ENCODE assay signal across 17 cellular contexts in the genomic region with DNA sequence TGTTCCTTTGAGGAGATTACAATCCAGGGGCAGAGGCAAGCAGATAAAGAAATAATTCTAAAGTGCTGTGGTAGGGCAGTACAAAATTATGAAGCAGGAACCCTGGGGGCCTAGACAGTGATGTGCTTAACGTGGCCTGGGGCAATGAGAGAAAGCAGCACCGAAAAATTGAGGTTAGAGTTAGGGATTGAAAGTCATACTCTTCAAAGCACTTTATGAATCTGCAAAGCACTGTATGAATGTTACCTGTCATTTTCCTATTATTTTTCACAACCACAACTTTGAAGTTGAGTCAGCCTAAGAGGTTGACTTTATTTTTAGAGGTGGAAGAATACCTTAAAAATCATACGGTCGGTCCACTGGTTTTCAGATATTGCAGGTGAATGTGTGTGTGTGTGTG.
DNase-seq lines count a peak whose midpoint lies in the region; ATAC-seq and TF ChIP-seq lines count a peak whose summit lies in the region.
"Had no signal": no experiment of that assay in that cellular context is flagged by ENCODE, and none has a peak within 500 bp of the region (broad histone marks: within the 10 kb centered on the region; RNA-seq: fewer than 3 reads in every experiment).

No MANE protein-coding gene starts in this region.

- peak; percentile 85 for ATAC-seq in activated CD4-positive, alpha-beta T cell treated with anti-CD3 and anti-CD28 coated beads for 36 hours
- ATAC-seq in GM18873 (IDR thresholded peaks at IDR 0.05; ENCODE audit: low FRiP score, unreplicated experiment) (peak; percentile 56), HG02759 (IDR thresholded peaks at IDR 0.05; ENCODE audit: unreplicated experiment) (peak; percentile 88)

- H3K4me3 Mint-ChIP-seq in activated CD4-positive, alpha-beta T cell treated with anti-CD3 and anti-CD28 coated beads for 36 hours = no peak overlapping the region
- H3K4me3 Mint-ChIP-seq: activated naive CD8-positive, alpha-beta T cell; mesothelial cell of epicardium had no signal

- H3K4me1 ChIP-seq in MM.1S (ENCODE audit: low read length) = no peaks in the 10 kb centered on the region

- CTCF ChIA-PET in activated CD4-positive, alpha-beta T cell treated with anti-CD3 and anti-CD28 coated beads for 36 hours (lab: Charles Lee) = no interaction called here

- H3K27me3 Mint-ChIP-seq in activated CD4-positive, alpha-beta T cell treated with anti-CD3 and anti-CD28 coated beads for 36 hours = peaks cover 12% of the 10 kb centered on the region

- POLR2A ChIA-PET in activated CD4-positive, alpha-beta T cell treated with anti-CD3 and anti-CD28 coated beads for 36 hours (lab: Charles Lee) = no interaction called here

- no peaks in the 10 kb centered on the region for H4K20me1 ChIP-seq in MM.1S (ENCODE audit: insufficient read depth, low read length)

- no peak overlapping the region for H3K27ac Mint-ChIP-seq in activated CD4-positive, alpha-beta T cell treated with anti-CD3 and anti-CD28 coated beads for 36 hours
- H3K27ac Mint-ChIP-seq: activated naive CD8-positive, alpha-beta T cell; mesothelial cell of epicardium had no signal

- H3K36me3 ChIP-seq in MM.1S (replicated peaks; ENCODE audit: insufficient read depth, low read length) = no peaks in the 10 kb centered on the region
- H3K36me3 ChIP-seq: tibial nerve had no signal

- H3K27ac ChIP-seq in MM.1S (ENCODE audit: low read length) = no peak overlapping the region
- H3K27ac ChIP-seq: tibial nerve had no signal

- no peak overlapping the region for H3K4me3 ChIP-seq in MM.1S (ENCODE audit: low read length)
- H3K4me3 ChIP-seq: K562, tibial nerve had no signal

- TF ChIP-seq CTCF in MM.1S (IDR thresholded peaks at IDR 0.05; ENCODE audit: low read length) = no peak

- intact Hi-C loops in activated CD4-positive, alpha-beta T cell treated with anti-CD3 and anti-CD28 coated beads for 36 hours (cut with DNase I, micrococcal nuclease) = no loop called here

- no peak overlapping the region for H2AFZ ChIP-seq in MM.1S (ENCODE audit: low read length)

- peaks cover 5% of the 10 kb centered on the region for H3K4me1 Mint-ChIP-seq in activated CD4-positive, alpha-beta T cell treated with anti-CD3 and anti-CD28 coated beads for 36 hours

- peak; percentile 33 for DNase-seq in activated CD4-positive, alpha-beta T cell treated with anti-CD3 and anti-CD28 coated beads for 36 hours
- DNase-seq in activated CD4-positive, alpha-beta T cell treated with anti-CD3 and anti-CD28 coated beads, Interleukin-2, amount 50 U/mL, for 1 hour = no peak
- DNase-seq in MM.1S (peak; percentile 56), cerebellum (ENCODE audit: low spot score) (no peak), activated gamma-delta T cell (lab: John Stamatoyannopoulos, UW) (no peak), retina (no peak)
- DNase-seq: activated CD4-positive, alpha-beta T cell treated with anti-CD3 and anti-CD28 coated beads, Interleukin-2, amount 50 U/mL, for 4 hours; central memory CD4-positive, alpha-beta T cell; GDM1; NCI-H748 treated with DMSO at 0.1 percent for 48 hours; RPMI8226 had no signal

- no peaks in the 10 kb centered on the region for H3K9me3 ChIP-seq in MM.1S (replicated peaks; ENCODE audit: insufficient read depth, low read length)
- H3K9me3 ChIP-seq: tibial nerve had no signal

- H3K36me3 Mint-ChIP-seq in activated CD4-positive, alpha-beta T cell treated with anti-CD3 and anti-CD28 coated beads for 36 hours (ENCODE audit: low read depth) = no peaks in the 10 kb centered on the region
- H3K36me3 Mint-ChIP-seq: activated naive CD8-positive, alpha-beta T cell; mesothelial cell of epicardium had no signal

- no peaks in the 10 kb centered on the region for H3K27me3 ChIP-seq in MM.1S (replicated peaks; ENCODE audit: insufficient read depth, low read length)
- H3K27me3 ChIP-seq: tibial nerve had no signal

- no peaks in the 10 kb centered on the region for H3F3A ChIP-seq in MM.1S (ENCODE audit: insufficient read depth, low read length)

- no peak overlapping the region for H3K9ac ChIP-seq in MM.1S (ENCODE audit: low read length)

- H3K4me2 ChIP-seq in MM.1S (ENCODE audit: low read depth, low read length) = no peak overlapping the region

- H3K9me3 Mint-ChIP-seq in activated CD4-positive, alpha-beta T cell treated with anti-CD3 and anti-CD28 coated beads for 36 hours (ENCODE audit: low read depth) = no peaks in the 10 kb centered on the region

- no peaks in the 10 kb centered on the region for H3K9me2 ChIP-seq in MM.1S (replicated peaks; ENCODE audit: insufficient read depth, low read length)

- H3K79me2 ChIP-seq in MM.1S (ENCODE audit: low read length) = no peaks in the 10 kb centered on the region

Comparison
In these comparisons a context has a peak if more than half of its experiments do, and no peak if none do; other contexts are left out.
1. DNase-seq: peak in activated CD4-positive, alpha-beta T cell treated with anti-CD3 and anti-CD28 coated beads for 36 hours (single experiment) and MM.1S (single experiment); none in activated CD4-positive, alpha-beta T cell treated with anti-CD3 and anti-CD28 coated beads, Interleukin-2, amount 50 U/mL, for 1 hour (single experiment), cerebellum (single experiment), activated gamma-delta T cell (single experiment) and retina (single experiment).
2. Peak in every context shown above with its lines, with median percentiles within 50 percentile points of each other: ATAC-seq.